In genomic region chr4:110049951-110050925, GRCh38 we compare ENCODE assay signal across 8 cellular contexts.
A peak's percentile ranks its signal among the peaks of the same experiment; 100 is the strongest.
DNase-seq lines count a peak whose midpoint lies in the region; ATAC-seq and TF ChIP-seq lines count a peak whose summit lies in the region.

No MANE protein-coding gene starts in this region.

- TF ChIP-seq CTCF in fibroblast of mammary gland (conservative IDR thresholded peaks at IDR 0.05; ENCODE audit: control insufficient read depth, insufficient read depth, low read depth, low read length), result peak; percentile 88
- peak; percentile 82 for TF ChIP-seq CTCF in upper lobe of right lung (IDR thresholded peaks at IDR 0.05)

- H3K9me3 ChIP-seq in HAP-1, result no peaks in the 10 kb centered on the region
- no peaks in the 10 kb centered on the region for H3K9me3 ChIP-seq in upper lobe of right lung

- H3K4me1 ChIP-seq in HAP-1 (no peaks in the 10 kb centered on the region), upper lobe of right lung (no peaks in the 10 kb centered on the region)

- intact Hi-C loops in upper lobe of right lung (cut with DNase I), result loop anchor here (5.0 kb wide), 1 partner anchor 162 kb away; no protein-coding TSS in a partner anchor

- H3K36me3 ChIP-seq in HAP-1 (replicated peaks) (peaks cover 27% of the 10 kb centered on the region), upper lobe of right lung (no peaks in the 10 kb centered on the region)

- ATAC-seq in upper lobe of right lung, result peak; percentile 80
- no peak for ATAC-seq in HG03108 (IDR thresholded peaks at IDR 0.05; ENCODE audit: unreplicated experiment)

- H3K4me3 ChIP-seq in HAP-1 (no peak overlapping the region), fibroblast of mammary gland (ENCODE audit: control insufficient read depth, low read depth, low read length) (no peak overlapping the region), upper lobe of right lung (no peak overlapping the region)

- in situ Hi-C loops in Caki2 (cut with HindIII; ENCODE audit: low pct_unique_long_range_greater_than_20kb, low sequenced_read_pairs), result no loop called here
- in situ Hi-C loops in HAP-1 (cut with MboI; ENCODE audit: low sequenced_read_pairs), result no loop called here

- peak; percentile 22 for DNase-seq in Caki2 (ENCODE audit: low read depth)
- DNase-seq in HAP-1 (ENCODE audit: low spot score in 2 of 2), result peak; percentile 23 to 54
- DNase-seq in NCI-H345 treated with DMSO at 0.1 percent for 48 hours (lab: John Stamatoyannopoulos, UW; ENCODE audit: unreplicated experiment), result peak; percentile 51
- DNase-seq in activated CD8-positive, alpha-beta memory T cell treated with anti-CD3 and anti-CD28 coated beads, Interleukin-2, amount 50 U/mL, for 48 hours, result peak; percentile 63
- peak; percentile 57 for DNase-seq in fibroblast of mammary gland (ENCODE audit: low read depth)
- DNase-seq in occipital lobe (lab: John Stamatoyannopoulos, UW), result peak; percentile 18
- no peak for DNase-seq in upper lobe of right lung

- H3K27me3 ChIP-seq in HAP-1 (ENCODE audit: low read depth), result no peaks in the 10 kb centered on the region
- H3K27me3 ChIP-seq in upper lobe of right lung, result no peaks in the 10 kb centered on the region

- H3K27ac ChIP-seq in upper lobe of right lung, result no peak overlapping the region
